ENCODE assay signal across 8 cellular contexts in the genomic region with DNA sequence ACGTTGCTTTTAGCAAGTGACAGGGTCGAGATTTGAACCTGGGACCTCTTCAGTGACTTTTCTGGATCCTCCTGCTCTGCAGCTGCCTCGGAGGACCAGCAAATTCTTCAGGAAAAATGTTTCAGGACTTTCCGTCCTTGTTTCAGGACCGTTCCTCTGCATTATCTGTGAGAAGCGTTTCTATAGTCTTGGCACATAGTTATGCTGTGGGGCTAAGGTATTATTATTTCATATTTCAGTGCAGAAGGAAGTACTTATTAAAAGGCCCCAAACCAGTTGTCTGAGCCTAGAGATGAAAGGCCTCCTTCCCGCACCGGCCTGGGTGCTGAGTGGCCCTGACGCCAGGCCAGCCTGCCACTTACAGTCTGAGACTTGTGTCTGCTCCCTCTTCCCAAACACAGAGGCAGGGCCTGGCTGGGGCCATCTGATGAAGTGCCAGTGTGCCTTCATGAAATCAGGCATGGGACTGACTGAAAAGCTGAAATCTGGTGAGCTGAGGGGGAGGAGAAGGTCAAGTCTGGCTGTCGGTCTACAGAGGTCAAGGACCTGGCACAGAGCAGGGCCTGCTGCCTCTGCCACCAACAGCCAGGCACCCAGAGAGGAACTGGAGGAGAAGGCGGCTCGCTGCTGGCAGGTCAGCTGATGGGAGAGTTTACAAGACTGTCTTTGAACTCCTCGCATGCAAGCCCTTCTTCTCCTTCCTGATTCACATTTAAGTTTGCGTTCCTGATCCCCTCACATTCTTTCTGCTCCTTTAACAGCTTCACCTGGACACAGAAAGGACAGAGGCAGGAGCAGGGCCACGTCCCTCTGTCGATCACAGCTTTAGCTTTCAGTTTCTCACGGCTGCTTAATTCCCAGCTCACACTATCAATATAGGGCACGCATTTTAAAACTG. TPM values are rescaled to one million over a fixed set of nuclear protein-coding genes. Genes with fewer than 3 reads are reported as not detected.
DNase-seq lines count a peak whose midpoint lies in the region; ATAC-seq and TF ChIP-seq lines count a peak whose summit lies in the region.

No MANE protein-coding gene starts in this region.

- CTCF ChIA-PET in CD4-positive, alpha-beta memory T cell (lab: Charles Lee; ENCODE audit: partially characterized antibody), result interaction anchor here (1.4 to 2.0 kb wide), 3 partner anchors 10 to 24 kb away, joined by 3 to 10 read pairs (median 3); no protein-coding TSS in a partner anchor

- H3K27ac Mint-ChIP-seq in CD4-positive, alpha-beta memory T cell, result peak overlapping the region; percentile 51 to 96 (median 95)
- H3K27ac Mint-ChIP-seq in progenitor cell of endocrine pancreas, result peak overlapping the region; percentile 25

- intact Hi-C loops in CD4-positive, alpha-beta memory T cell (cut with micrococcal nuclease), result no loop called here

- peak overlapping the region in 1 of 2 donors; percentile 21 for H3K4me3 ChIP-seq in CD4-positive, alpha-beta memory T cell (ENCODE audit: low read length in 2 of 2)

- POLR2A ChIA-PET in CD4-positive, alpha-beta memory T cell (lab: Charles Lee; ENCODE audit: partially characterized antibody), result interaction anchor here (1.1 to 1.5 kb wide), 2 partner anchors 10 to 12 kb away, joined by 3 to 4 read pairs; no protein-coding TSS in a partner anchor

- no peaks in the 10 kb centered on the region for H3K9me3 Mint-ChIP-seq in CD4-positive, alpha-beta memory T cell
- H3K9me3 Mint-ChIP-seq in activated T-cell treated with anti-CD3 and anti-CD28 coated beads, Interleukin-2, amount 50 U/mL, for 4 hours, result no peaks in the 10 kb centered on the region
- H3K9me3 Mint-ChIP-seq in progenitor cell of endocrine pancreas (ENCODE audit: low read depth), result no peaks in the 10 kb centered on the region

- peak overlapping the region; percentile 16 for H3K27ac ChIP-seq in CD4-positive, alpha-beta memory T cell (ENCODE audit: low read depth, low read length)

- TF ChIP-seq CTCF in progenitor cell of endocrine pancreas (IDR thresholded peaks at IDR 0.05; ENCODE audit: unreplicated experiment), result no peak

- no peaks in the 10 kb centered on the region for H3K9me3 ChIP-seq in CD4-positive, alpha-beta memory T cell (ENCODE audit: control insufficient read depth in 1 of 2, low read length in 2 of 2)

- ATAC-seq in GM19452 (IDR thresholded peaks at IDR 0.05; ENCODE audit: unreplicated experiment), result peak; percentile 85
- peak; percentile 78 for ATAC-seq in HG03469 (IDR thresholded peaks at IDR 0.05; ENCODE audit: unreplicated experiment)
- peak; percentile 62 to 64 for ATAC-seq in activated T-cell treated with anti-CD3 and anti-CD28 coated beads, Interleukin-2, amount 50 U/mL, for 4 hours

- H3K36me3 Mint-ChIP-seq in CD4-positive, alpha-beta memory T cell, result no peaks in the 10 kb centered on the region
- no peaks in the 10 kb centered on the region for H3K36me3 Mint-ChIP-seq in activated T-cell treated with anti-CD3 and anti-CD28 coated beads, Interleukin-2, amount 50 U/mL, for 4 hours (ENCODE audit: insufficient read depth)
- H3K36me3 Mint-ChIP-seq in progenitor cell of endocrine pancreas (ENCODE audit: insufficient read depth), result no peaks in the 10 kb centered on the region

- H3K4me3 Mint-ChIP-seq in CD4-positive, alpha-beta memory T cell, result peak overlapping the region; percentile 82 to 95 (median 88)
- H3K4me3 Mint-ChIP-seq in activated T-cell treated with anti-CD3 and anti-CD28 coated beads, Interleukin-2, amount 50 U/mL, for 4 hours, result peak overlapping the region; percentile 81
- no peak overlapping the region for H3K4me3 Mint-ChIP-seq in progenitor cell of endocrine pancreas (ENCODE audit: low read depth)

- peaks cover 3% of the 10 kb centered on the region for H3K4me1 ChIP-seq in CD4-positive, alpha-beta memory T cell (ENCODE audit: insufficient read depth, low read length)

- peaks cover 0 to 1% of the 10 kb centered on the region in 2 donors for H3K27me3 Mint-ChIP-seq in CD4-positive, alpha-beta memory T cell
- H3K27me3 Mint-ChIP-seq in activated T-cell treated with anti-CD3 and anti-CD28 coated beads, Interleukin-2, amount 50 U/mL, for 4 hours (ENCODE audit: low read depth), result no peaks in the 10 kb centered on the region
- H3K27me3 Mint-ChIP-seq in progenitor cell of endocrine pancreas, result peaks cover 5% of the 10 kb centered on the region

- peaks cover 7 to 17% (median 13%) of the 10 kb centered on the region in 4 donors for H3K4me1 Mint-ChIP-seq in CD4-positive, alpha-beta memory T cell
- H3K4me1 Mint-ChIP-seq in activated T-cell treated with anti-CD3 and anti-CD28 coated beads, Interleukin-2, amount 50 U/mL, for 4 hours (ENCODE audit: low read depth), result peaks cover 13% of the 10 kb centered on the region
- peaks cover 5% of the 10 kb centered on the region for H3K4me1 Mint-ChIP-seq in progenitor cell of endocrine pancreas (ENCODE audit: low read depth)

- DNase-seq in CD4-positive, alpha-beta memory T cell, result peak in 1 of 5 donors; percentile 18
- DNase-seq in activated T-cell treated with anti-CD3 and anti-CD28 coated beads, Interleukin-2, amount 50 U/mL, for 4 hours, result no peak
- peak; percentile 89 for DNase-seq in globus pallidus (ENCODE audit: low spot score)
- no peak for DNase-seq in progenitor cell of endocrine pancreas (ENCODE audit: low spot score, unreplicated experiment)
- no peak for DNase-seq in cerebellar nuclear complex (lab: John Stamatoyannopoulos, UW)
- DNase-seq in D341Med (ENCODE audit: low spot score), result no peak

- no peaks in the 10 kb centered on the region for H3K27me3 ChIP-seq in CD4-positive, alpha-beta memory T cell (ENCODE audit: insufficient read depth, low read length)

- H3K36me3 ChIP-seq in CD4-positive, alpha-beta memory T cell (ENCODE audit: insufficient read depth, low read length), result no peaks in the 10 kb centered on the region

RNA-seq across cellular contexts. Expression of a gene that starts 8.9 kb away (rescaled TPM):
- 10 to 100 TPM; 64.1 to 66.4 TPM for total RNA-seq in CD4-positive, alpha-beta memory T cell
- 10 to 100 TPM in 1 of 2 donors, 1 to 10 TPM in 1; 7.7 to 28.4 TPM for polyA plus RNA-seq in CD4-positive, alpha-beta memory T cell
- total RNA-seq in activated T-cell treated with anti-CD3 and anti-CD28 coated beads, Interleukin-2, amount 50 U/mL, for 4 hours, result 10 to 100 TPM; 58.6 to 65.4 (median 61.2) TPM
- 88.4 and 97.3 TPM in 2 replicates for total RNA-seq in progenitor cell of endocrine pancreas
